20 cellular contexts compared by ENCODE assay signal in genomic region chr7:36348256-36348655, GRCh38. TPM values are rescaled to one million over a fixed set of nuclear protein-coding genes. Genes with fewer than 3 reads are reported as not detected.
A peak's percentile ranks its signal among the peaks of the same experiment; 100 is the strongest.
DNase-seq lines count a peak whose midpoint lies in the region; ATAC-seq, FAIRE-seq and TF ChIP-seq lines count a peak whose summit lies in the region.
"Had no signal": no experiment of that assay in that cellular context is flagged by ENCODE, and none has a peak within 500 bp of the region (broad histone marks: within the 10 kb centered on the region; RNA-seq: fewer than 3 reads in every experiment).

No MANE protein-coding gene starts in this region.

- H3K4me3 ChIP-seq in LNCaP clone FGC (ENCODE audit: low read depth, low read length) (no peak overlapping the region), osteoblast (ENCODE audit: insufficient read depth, low read length) (no peak overlapping the region), mucosa of descending colon (no peak overlapping the region)
- H3K4me3 ChIP-seq: ascending aorta; BLaER1 treated with 17β-estradiol and CSF1 and Interleukin-3, amounts not matched to agents 10 nM and 100 nM; thoracic aorta had no signal

- no peaks in the 10 kb centered on the region for H4K20me1 ChIP-seq in osteoblast (ENCODE audit: insufficient read depth, low read length)
- H4K20me1 ChIP-seq: BLaER1 treated with 17β-estradiol and CSF1 and Interleukin-3, amounts not matched to agents 10 nM and 100 nM had no signal

- ATAC-seq in mucosa of descending colon (no peak), GM21723 (IDR thresholded peaks at IDR 0.05; ENCODE audit: unreplicated experiment) (no peak)
- ATAC-seq: activated CD4-positive, alpha-beta T cell treated with anti-CD3 and anti-CD28 coated beads for 36 hours; foreskin keratinocyte; left lobe of liver had no signal

- H3K9me3 ChIP-seq in osteoblast (ENCODE audit: low read depth, low read length) (no peaks in the 10 kb centered on the region), mucosa of descending colon (no peaks in the 10 kb centered on the region)
- H3K9me3 ChIP-seq: ascending aorta, thoracic aorta had no signal

- DNase-seq in D721Med (ENCODE audit: insufficient read length, low spot score) (no peak), LNCaP clone FGC (ENCODE audit: low read depth) (peak; percentile 22), dermis microvascular lymphatic vessel endothelial cell (ENCODE audit: low read depth in 2 of 2) (peak; percentile 5 to 25), osteoblast (ENCODE audit: insufficient read length, low spot score, missing footprints) (peak; percentile 43), GM19239 (ENCODE audit: insufficient read length, low spot score) (no peak), NCI-H748 treated with DMSO at 0.1 percent for 48 hours (lab: John Stamatoyannopoulos, UW) (no peak), mucosa of descending colon (no peak)
- DNase-seq: activated CD4-positive, alpha-beta T cell treated with anti-CD3 and anti-CD28 coated beads for 36 hours; activated naive CD4-positive, alpha-beta T cell; DMS153; foreskin keratinocyte; NCI-H1436; SHP77 had no signal

- H3K36me3 ChIP-seq in osteoblast (ENCODE audit: insufficient read depth, low read length) (no peaks in the 10 kb centered on the region), mucosa of descending colon (ENCODE audit: low read depth) (no peaks in the 10 kb centered on the region)
- H3K36me3 ChIP-seq: ascending aorta; BLaER1 treated with 17β-estradiol and CSF1 and Interleukin-3, amounts not matched to agents 10 nM and 100 nM; thoracic aorta had no signal

- H3K79me2 ChIP-seq in osteoblast (ENCODE audit: insufficient read depth, low read length) = no peaks in the 10 kb centered on the region

- no peak overlapping the region for H3K4me2 ChIP-seq in osteoblast (ENCODE audit: insufficient read depth, low read length)
- H3K4me2 ChIP-seq: BLaER1 treated with 17β-estradiol and CSF1 and Interleukin-3, amounts not matched to agents 10 nM and 100 nM; KMS-11 had no signal

- TF ChIP-seq CTCF in D721Med (IDR thresholded peaks at IDR 0.05; ENCODE audit: insufficient read depth, missing control alignments) (no peak), LNCaP clone FGC (IDR thresholded peaks at IDR 0.05; ENCODE audit: control insufficient read depth, extremely low read depth, insufficient read depth) (no peak), osteoblast (IDR thresholded peaks at IDR 0.05; ENCODE audit: extremely low read depth, low read depth, low read length) (no peak), mucosa of descending colon (IDR thresholded peaks at IDR 0.05) (no peak)

- no peak overlapping the region for H2AFZ ChIP-seq in osteoblast (ENCODE audit: low read length)

- H3K27ac ChIP-seq in osteoblast (ENCODE audit: low read depth, low read length) = no peak overlapping the region
- H3K27ac ChIP-seq: ascending aorta; BLaER1 treated with 17β-estradiol and CSF1 and Interleukin-3, amounts not matched to agents 10 nM and 100 nM; foreskin keratinocyte; HL-60; KMS-11; thoracic aorta had no signal

- intact Hi-C loops in mucosa of descending colon (cut with DNase I, micrococcal nuclease) = no loop called here

- H3K27me3 ChIP-seq in osteoblast (ENCODE audit: insufficient read depth, low read length) = no peaks in the 10 kb centered on the region
- H3K27me3 ChIP-seq: ascending aorta; BLaER1 treated with 17β-estradiol and CSF1 and Interleukin-3, amounts not matched to agents 10 nM and 100 nM; foreskin keratinocyte had no signal

- peaks cover 9% of the 10 kb centered on the region for H3K4me1 ChIP-seq in osteoblast (ENCODE audit: insufficient read depth, low read length)
- no peaks in the 10 kb centered on the region for H3K4me1 ChIP-seq in mucosa of descending colon (ENCODE audit: low read depth)
- H3K4me1 ChIP-seq: ascending aorta had no signal

- FAIRE-seq in D721Med (lab: Jason Lieb, UNC) (peak; percentile 25), GM19239 (lab: Jason Lieb, UNC) (no peak)

RNA-seq across cellular contexts. Expression of gene ANLN, which starts 41.4 kb away (rescaled TPM):
- total RNA-seq in dermis microvascular lymphatic vessel endothelial cell (14.4 and 36.1 TPM in 2 replicates), osteoblast (12.7 and 16.8 TPM in 2 replicates), mucosa of descending colon (10 to 100 TPM in 1 of 3 donors, 1 to 10 TPM in 2; 3.8 to 23.7 (median 6.4) TPM)

Comparison
In these comparisons a context has a peak if more than half of its experiments do, and no peak if none do; other contexts are left out.
1. DNase-seq: peak in LNCaP clone FGC (single experiment), dermis microvascular lymphatic vessel endothelial cell (2 of 2) and osteoblast (single experiment); none in D721Med (single experiment), GM19239 (single experiment), NCI-H748 treated with DMSO at 0.1 percent for 48 hours (single experiment) and mucosa of descending colon (0 of 3).